9 cellular contexts compared by ENCODE assay signal in genomic region chr4:121041307-121042090, GRCh38. TPM values are rescaled to one million over a fixed set of nuclear protein-coding genes. Genes with fewer than 3 reads are reported as not detected.
DNase-seq lines count a peak whose midpoint lies in the region; ATAC-seq and TF ChIP-seq lines count a peak whose summit lies in the region.
"Had no signal": no experiment of that assay in that cellular context is flagged by ENCODE, and none has a peak within 500 bp of the region (broad histone marks: within the 10 kb centered on the region; RNA-seq: fewer than 3 reads in every experiment).

No MANE protein-coding gene starts in this region.

- TF ChIP-seq POLR2A in lower leg skin (IDR thresholded peaks at IDR 0.05), result no peak

- peak; percentile 55 for DNase-seq in GM12865 (ENCODE audit: low read depth)
- peak; percentile 18 for DNase-seq in activated naive CD4-positive, alpha-beta T cell treated with anti-CD3 and anti-CD28 coated beads, Interleukin-2, amount 50 U/mL, for 16 hours
- DNase-seq in T-helper 9 cell, result no peak
- no peak for DNase-seq in posterior vena cava (ENCODE audit: low spot score)
- no peak for DNase-seq in lower leg skin (ENCODE audit: low spot score in 2 of 2)
- DNase-seq in left cardiac atrium, result no peak
- DNase-seq: NCI-H187 had no signal

- ATAC-seq in GM19455 (IDR thresholded peaks at IDR 0.05; ENCODE audit: unreplicated experiment) (peak; percentile 93), HG03108 (IDR thresholded peaks at IDR 0.05; ENCODE audit: unreplicated experiment) (peak; percentile 88), left cardiac atrium (no peak)

- intact Hi-C loops in posterior vena cava (cut with DNase I), result no loop called here
- intact Hi-C loops in lower leg skin (cut with DNase I; ENCODE audit: low total_unique reads), result no loop called here
- intact Hi-C loops in left cardiac atrium (cut with DNase I), result no loop called here

- H3K4me3 ChIP-seq in GM12865 (ENCODE audit: low read depth, low read length) (no peak overlapping the region), lower leg skin (ENCODE audit: low read depth, poor library complexity, severe bottlenecking) (no peak overlapping the region)

- TF ChIP-seq CTCF in GM12865 (IDR thresholded peaks at IDR 0.05; ENCODE audit: insufficient read depth, low read depth, low read length, missing control alignments) (no peak), lower leg skin (IDR thresholded peaks at IDR 0.05) (no peak)

- WGBS in lower leg skin, 2 donors, result 56 to 62% methylated on average over 8 of the region's 8 CpGs

RNA-seq across cellular contexts. Expression of gene NDNF, which starts 30.8 kb away (rescaled TPM):
- total RNA-seq in posterior vena cava, result 1 to 10 TPM; 2.0 to 4.6 TPM
- total RNA-seq in lower leg skin, result 1 to 10 TPM; 2.9 to 6.7 (median 4.8) TPM
- 1 to 10 TPM; 4.2 to 5.4 TPM for total RNA-seq in left cardiac atrium

Comparison
In these comparisons a context has a peak if more than half of its experiments do, and no peak if none do; other contexts are left out.
1. DNase-seq: peak in GM12865 (single experiment) and activated naive CD4-positive, alpha-beta T cell treated with anti-CD3 and anti-CD28 coated beads, Interleukin-2, amount 50 U/mL, for 16 hours (single experiment); none in T-helper 9 cell (single experiment), posterior vena cava (single experiment), lower leg skin (0 of 2) and left cardiac atrium (single experiment).
2. ATAC-seq: peak in GM19455 (single experiment) and HG03108 (single experiment); none in left cardiac atrium (0 of 2).